27 cellular contexts compared by ENCODE assay signal in the genomic region with DNA sequence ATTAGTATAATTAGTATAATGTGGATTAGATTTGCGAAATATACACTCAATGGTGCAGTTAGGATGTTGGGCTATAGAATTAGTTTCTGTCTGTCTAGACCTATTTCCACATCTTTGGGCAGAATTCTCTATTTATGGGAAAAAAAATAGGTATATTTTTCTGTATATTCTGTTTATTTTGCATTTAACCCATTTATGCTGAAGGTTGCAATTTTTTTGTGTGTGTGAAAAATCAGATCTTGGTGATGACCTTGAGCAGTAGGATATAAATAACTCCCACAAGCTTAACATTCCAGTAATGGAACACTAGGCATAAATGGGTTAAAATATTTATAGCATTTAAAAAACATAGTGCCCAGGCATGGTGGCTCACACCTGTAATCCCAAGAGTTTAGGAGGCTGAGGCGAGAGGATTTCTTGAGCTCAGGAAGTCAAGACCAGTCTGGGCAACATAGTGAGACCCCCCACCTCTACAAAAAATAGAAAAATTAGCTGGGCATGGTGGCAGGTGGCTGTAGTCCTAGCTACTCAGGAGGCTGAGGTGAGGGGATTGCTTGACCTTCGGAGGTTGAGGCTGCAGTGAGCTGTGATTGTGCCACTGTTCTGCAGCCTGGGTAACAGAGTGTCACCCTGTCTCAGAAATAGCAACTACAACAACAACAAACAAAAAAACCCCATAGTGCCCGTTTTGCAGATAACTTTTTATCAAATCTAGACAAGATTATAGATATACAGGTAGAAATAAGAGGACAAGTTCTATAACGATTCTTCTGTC.
"Had no signal": no experiment of that assay in that cellular context is flagged by ENCODE, and none has a peak within 500 bp of the region (broad histone marks: within the 10 kb centered on the region; RNA-seq: fewer than 3 reads in every experiment).

No MANE protein-coding gene starts in this region.

- H3K36me3 ChIP-seq: neutrophil had no signal

- H3K4me3 Mint-ChIP-seq: mesothelial cell of epicardium; naive B cell; natural killer cell; nephron progenitor cell; neural progenitor cell; stimulated activated effector memory CD8-positive, alpha-beta T cell treated with anti-CD3 and anti-CD28 coated beads, Interleukin-12 subunit alpha, Interleukin-12 subunit beta, amount 100 ng/mL, for 72 hours; stimulated activated naive CD8-positive, alpha-beta T cell treated with anti-CD3 and anti-CD28 coated beads, Interleukin-15, Interleukin-2, amounts not matched to agents 100 ng/mL and 50 ng/mL, for 24 hours had no signal

- H3K27ac Mint-ChIP-seq: mesothelial cell of epicardium; natural killer cell; nephron progenitor cell; neural progenitor cell; stimulated activated effector memory CD8-positive, alpha-beta T cell treated with anti-CD3 and anti-CD28 coated beads, Interleukin-12 subunit alpha, Interleukin-12 subunit beta, amount 100 ng/mL, for 72 hours; stimulated activated naive CD8-positive, alpha-beta T cell treated with anti-CD3 and anti-CD28 coated beads, Interleukin-15, Interleukin-2, amounts not matched to agents 100 ng/mL and 50 ng/mL, for 24 hours had no signal

- H3K27me3 Mint-ChIP-seq: naive B cell; stimulated activated naive CD8-positive, alpha-beta T cell treated with anti-CD3 and anti-CD28 coated beads, Interleukin-15, Interleukin-2, amounts not matched to agents 100 ng/mL and 50 ng/mL, for 24 hours had no signal

- H2AFZ ChIP-seq: neural progenitor cell, parathyroid adenoma had no signal

- H3K9ac ChIP-seq: neural progenitor cell, parathyroid adenoma had no signal

- H3K4me2 ChIP-seq: neural progenitor cell had no signal

- H3K27me3 ChIP-seq: neural progenitor cell, neutrophil, sigmoid colon, spleen, suprapubic skin, tibial artery, upper lobe of right lung had no signal

- H3K4me3 ChIP-seq: lung, neural progenitor cell, psoas muscle, sigmoid colon, spleen, suprapubic skin, thoracic aorta, tibial artery, upper lobe of right lung had no signal

- H3K27ac ChIP-seq: neural progenitor cell, neutrophil, parathyroid adenoma, psoas muscle, sigmoid colon, spleen, suprapubic skin, thoracic aorta, tibial artery, upper lobe of right lung had no signal

- H3K9me3 Mint-ChIP-seq: natural killer cell; stimulated activated effector memory CD8-positive, alpha-beta T cell treated with anti-CD3 and anti-CD28 coated beads, Interleukin-12 subunit alpha, Interleukin-12 subunit beta, amount 100 ng/mL, for 72 hours; stimulated activated naive CD8-positive, alpha-beta T cell treated with anti-CD3 and anti-CD28 coated beads, Interleukin-15, Interleukin-2, amounts not matched to agents 100 ng/mL and 50 ng/mL, for 24 hours had no signal

- DNase-seq: hippocampal formation; kidney glomerular epithelial cell; left cardiac atrium; mesendoderm; naive B cell; natural killer cell; nephron progenitor cell; occipital lobe; psoas muscle; sigmoid colon; small intestine; spleen; stimulated activated CD4-positive, alpha-beta T cell treated with anti-CD3 and anti-CD28 coated beads, Interleukin-4, amount 100 ng/mL, for 24 hours; stimulated activated naive CD4-positive, alpha-beta T cell; tibial artery; trophoblast cell; upper lobe of right lung had no signal

- H3K9me3 ChIP-seq: neutrophil, suprapubic skin, upper lobe of right lung had no signal

- H3K4me1 Mint-ChIP-seq: mesothelial cell of epicardium; naive B cell; natural killer cell; nephron progenitor cell; neural progenitor cell; stimulated activated effector memory CD8-positive, alpha-beta T cell treated with anti-CD3 and anti-CD28 coated beads, Interleukin-12 subunit alpha, Interleukin-12 subunit beta, amount 100 ng/mL, for 72 hours had no signal

- ATAC-seq: left lobe of liver; natural killer cell; psoas muscle; stimulated activated effector memory CD8-positive, alpha-beta T cell treated with anti-CD3 and anti-CD28 coated beads, Interleukin-12 subunit alpha, Interleukin-12 subunit beta, amount 100 ng/mL, for 72 hours; upper lobe of right lung had no signal

- H3K4me1 ChIP-seq: neural progenitor cell, parathyroid adenoma, psoas muscle, sigmoid colon, spleen, suprapubic skin, tibial artery, upper lobe of right lung had no signal
